ENCODE assay signal across 7 cellular contexts in the genomic region with DNA sequence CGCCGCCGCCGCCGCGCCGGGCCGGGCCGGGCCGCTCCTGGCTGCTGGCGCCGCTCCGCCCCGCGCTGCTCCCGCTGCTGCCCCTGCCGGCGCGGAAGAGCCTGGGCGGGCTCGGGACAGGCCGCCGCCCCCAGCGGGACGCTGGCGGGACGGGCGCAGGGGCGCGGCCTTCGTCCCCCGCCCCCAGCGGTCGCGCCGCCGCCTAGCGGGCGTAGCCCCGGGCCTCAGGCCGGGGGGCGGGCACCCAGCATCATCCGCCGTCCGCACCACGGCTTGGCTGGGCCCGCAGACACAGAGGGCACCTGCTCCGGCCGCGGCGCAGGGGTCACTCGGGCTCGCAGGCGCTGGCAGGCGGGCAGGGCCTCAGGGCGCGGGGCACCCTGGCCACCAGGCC. TPM values are rescaled to one million over a fixed set of nuclear protein-coding genes. Genes with fewer than 3 reads are reported as not detected.
A peak's percentile ranks its signal among the peaks of the same experiment; 100 is the strongest.
DNase-seq lines count a peak whose midpoint lies in the region; TF ChIP-seq lines count a peak whose summit lies in the region.

AMFR (minus strand) TSS at position 107 of the 394 bp plus-strand sequence. CDS start 218 bp downstream, outside the sequence.

- in situ Hi-C loops in HAP-1 (cut with MboI; ENCODE audit: low sequenced_read_pairs) = loop anchor here (25.0 kb wide), 1 partner anchor 112 kb away; no protein-coding TSS in a partner anchor

- WGBS in smooth muscle cell (ENCODE audit: low lambda C conversion rate) = 3% methylated on average over 38 of the region's 57 CpGs

- peaks cover 45% of the 10 kb centered on the region for H3K79me2 ChIP-seq in MM.1S (ENCODE audit: low read length)
- peaks cover 41% of the 10 kb centered on the region for H3K79me2 ChIP-seq in smooth muscle cell (ENCODE audit: low read depth)

- H3F3A ChIP-seq in MM.1S (ENCODE audit: insufficient read depth, low read length) (peaks cover 19% of the 10 kb centered on the region), smooth muscle cell (ENCODE audit: low read depth) (peaks cover 31% of the 10 kb centered on the region)

- no peaks in the 10 kb centered on the region for H3K9me3 ChIP-seq in HAP-1
- H3K9me3 ChIP-seq in MM.1S (replicated peaks; ENCODE audit: insufficient read depth, low read length) = no peaks in the 10 kb centered on the region
- no peaks in the 10 kb centered on the region for H3K9me3 ChIP-seq in smooth muscle cell (replicated peaks; ENCODE audit: low read depth)

- H4K20me1 ChIP-seq in MM.1S (ENCODE audit: insufficient read depth, low read length) = no peaks in the 10 kb centered on the region
- peaks cover 51% of the 10 kb centered on the region for H4K20me1 ChIP-seq in smooth muscle cell (ENCODE audit: low read depth)

- H3K4me3 ChIP-seq in HAP-1 (peak within 1 kb of the TSS; percentile 49), MM.1S (ENCODE audit: low read length) (peak within 1 kb of the TSS; percentile 61), cardiac fibroblast (replicated peaks in 1 of 2; ENCODE audit: low read depth in 2 of 2, low read length in 2 of 2) (peak within 1 kb of the TSS; percentile 61 to 78), smooth muscle cell (peak within 1 kb of the TSS; percentile 93)

- H3K9me2 ChIP-seq in MM.1S (replicated peaks; ENCODE audit: insufficient read depth, low read length) = no peaks in the 10 kb centered on the region

- H3K4me2 ChIP-seq in MM.1S (ENCODE audit: low read depth, low read length) (peak within 1 kb of the TSS; percentile 82), smooth muscle cell (peak within 1 kb of the TSS; percentile 96)

- peaks cover 2% of the 10 kb centered on the region for H3K36me3 ChIP-seq in HAP-1 (replicated peaks)
- H3K36me3 ChIP-seq in MM.1S (replicated peaks; ENCODE audit: insufficient read depth, low read length) = no peaks in the 10 kb centered on the region
- peaks cover 4% of the 10 kb centered on the region for H3K36me3 ChIP-seq in smooth muscle cell (ENCODE audit: low read depth)

- H3K4me1 ChIP-seq in HAP-1 (peaks cover 39% of the 10 kb centered on the region), MM.1S (ENCODE audit: low read length) (peaks cover 8% of the 10 kb centered on the region; the same call in 1 of the 2 replicates), smooth muscle cell (ENCODE audit: low read depth) (peaks cover 19% of the 10 kb centered on the region)

- peak within 1 kb of the TSS; percentile 33 for H2AFZ ChIP-seq in MM.1S (ENCODE audit: low read length)
- peak within 1 kb of the TSS; percentile 70 for H2AFZ ChIP-seq in smooth muscle cell (ENCODE audit: low read depth)

- H3K9ac ChIP-seq in MM.1S (ENCODE audit: low read length) (peak within 1 kb of the TSS; percentile 58; the same call in 1 of the 2 replicates), smooth muscle cell (ENCODE audit: low read depth) (peak within 1 kb of the TSS; percentile 76)

- H3K27ac ChIP-seq in MM.1S (ENCODE audit: low read length) (no peak within 1 kb of the TSS), VCaP (peak within 1 kb of the TSS; percentile 85), smooth muscle cell (ENCODE audit: low read depth) (peak within 1 kb of the TSS; percentile 21)

- TF ChIP-seq CTCF in GM12874 (IDR thresholded peaks at IDR 0.05; ENCODE audit: insufficient read depth, low read depth, low read length) = peak; percentile 40; the same call in 1 of the 2 replicates
- no peak for TF ChIP-seq CTCF in MM.1S (IDR thresholded peaks at IDR 0.05; ENCODE audit: low read length)
- TF ChIP-seq CTCF in VCaP (conservative IDR thresholded peaks at IDR 0.05) = peak; percentile 65
- peak; percentile 18 for TF ChIP-seq CTCF in cardiac fibroblast (IDR thresholded peaks at IDR 0.05; ENCODE audit: low read depth, low read length)
- TF ChIP-seq CTCF in smooth muscle cell (IDR thresholded peaks at IDR 0.05; ENCODE audit: borderline replicate concordance, insufficient read depth, poor library complexity, severe bottlenecking) = peak; percentile 37

- no peaks in the 10 kb centered on the region for H3K27me3 ChIP-seq in HAP-1 (ENCODE audit: low read depth)
- H3K27me3 ChIP-seq in MM.1S (replicated peaks; ENCODE audit: insufficient read depth, low read length) = no peaks in the 10 kb centered on the region
- no peaks in the 10 kb centered on the region for H3K27me3 ChIP-seq in smooth muscle cell (ENCODE audit: low read depth)

- DNase-seq in HAP-1 (ENCODE audit: low spot score in 2 of 2) (peak; percentile 73 to 75), MM.1S (peak; percentile 89), cardiac fibroblast (ENCODE audit: low read depth in 2 of 2) (peak; percentile 75 to 89), inferior parietal cortex (ENCODE audit: extremely low spot score) (peak; percentile 61), smooth muscle cell (lab: John Stamatoyannopoulos, UW; ENCODE audit: unreplicated experiment) (no peak)

RNA-seq across cellular contexts. Expression of gene AMFR, which starts in this region (rescaled TPM):
- total RNA-seq in smooth muscle cell = 60.6 and 76.6 TPM in 2 replicates
- 45.2 and 49.1 TPM in 2 replicates for polyA plus RNA-seq in smooth muscle cell
